9 cellular contexts compared by ENCODE assay signal in genomic region chr1:153538315-153538821, GRCh38. TPM values are rescaled to one million over a fixed set of nuclear protein-coding genes. Genes with fewer than 3 reads are reported as not detected.
DNase-seq lines count a peak whose midpoint lies in the region; ATAC-seq lines count a peak whose summit lies in the region.
"Had no signal": no experiment of that assay in that cellular context is flagged by ENCODE, and none has a peak within 500 bp of the region (broad histone marks: within the 10 kb centered on the region; RNA-seq: fewer than 3 reads in every experiment).

No MANE protein-coding gene starts in this region.

- DNase-seq in SIG-M5 treated with dmso at 0.1 percent for 504 hours (lab: John Stamatoyannopoulos, UW; ENCODE audit: unreplicated experiment) (peak; percentile 45), SIG-M5 (lab: John Stamatoyannopoulos, UW) (no peak), NCI-H748 (lab: John Stamatoyannopoulos, UW; ENCODE audit: unreplicated experiment) (peak; percentile 90), ecto neural progenitor cell (ENCODE audit: low spot score) (peak; percentile 57), renal cortical epithelial cell (ENCODE audit: low read depth) (peak; percentile 47), middle frontal gyrus (ENCODE audit: extremely low spot score, low spot score) (no peak)
- DNase-seq: naive B cell had no signal

- ATAC-seq in HG03571 (IDR thresholded peaks at IDR 0.05; ENCODE audit: unreplicated experiment) (no peak), GM21526 (IDR thresholded peaks at IDR 0.05; ENCODE audit: low FRiP score, unreplicated experiment) (no peak)

RNA-seq across cellular contexts. Expression of gene S100A5, which starts 2.4 kb away (rescaled TPM):
- 1.2 TPM in 2 replicates for total RNA-seq in renal cortical epithelial cell

RNA-seq across cellular contexts. Expression of gene S100A6, which starts 2.6 kb away (rescaled TPM):
- 428 and 2,979 TPM in 2 replicates for total RNA-seq in renal cortical epithelial cell

RNA-seq across cellular contexts. Expression of gene S100A4, which starts 7.2 kb away (rescaled TPM):
- 7.6 and 303 TPM in 2 replicates for total RNA-seq in renal cortical epithelial cell

RNA-seq across cellular contexts. Expression of gene S100A3, which starts 10.7 kb away (rescaled TPM):
- total RNA-seq in renal cortical epithelial cell, result 5.2 and 36.8 TPM in 2 replicates

RNA-seq across cellular contexts. Expression of gene S100A2, which starts 27.3 kb away (rescaled TPM):
- total RNA-seq in renal cortical epithelial cell, result 37.9 and 392 TPM in 2 replicates

Comparison
In these comparisons a context has a peak if more than half of its experiments do, and no peak if none do; other contexts are left out.
1. DNase-seq: peak in SIG-M5 treated with dmso at 0.1 percent for 504 hours (single experiment), NCI-H748 (single experiment), ecto neural progenitor cell (single experiment) and renal cortical epithelial cell (single experiment); none in SIG-M5 (single experiment) and middle frontal gyrus (single experiment).